Comparison of ENCODE assay signal across 16 cellular contexts in genomic region chr1:17094664-17095063, GRCh38. TPM values are rescaled to one million over a fixed set of nuclear protein-coding genes. Genes with fewer than 3 reads are reported as not detected.
DNase-seq lines count a peak whose midpoint lies in the region; ATAC-seq lines count a peak whose summit lies in the region.
"Had no signal": no experiment of that assay in that cellular context is flagged by ENCODE, and none has a peak within 500 bp of the region (broad histone marks: within the 10 kb centered on the region; RNA-seq: fewer than 3 reads in every experiment).

No MANE protein-coding gene starts in this region.

- peaks cover 5% of the 10 kb centered on the region for H3K4me1 Mint-ChIP-seq in stimulated activated memory B cell treated with anti-CD40 and anti-IgM and Interleukin-4, amounts not matched to agents 10 μg/mL and 1 μg/mL and 100 μg/mL, for 72 hours
- H3K4me1 Mint-ChIP-seq in activated T-cell treated with anti-CD3 and anti-CD28 coated beads, Interleukin-2, amount 50 U/mL, for 4 hours (ENCODE audit: low read depth): no peaks in the 10 kb centered on the region
- H3K4me1 Mint-ChIP-seq: activated naive CD8-positive, alpha-beta T cell treated with anti-CD3 and anti-CD28 coated beads, Interleukin-2, amount 50 U/mL, for 24 hours; B cell had no signal

- no peak for DNase-seq in caudate nucleus (lab: John Stamatoyannopoulos, UW)
- no peak for DNase-seq in NCI-H526 (lab: John Stamatoyannopoulos, UW)
- no peak for DNase-seq in activated T-cell treated with anti-CD3 and anti-CD28 coated beads, Interleukin-2, amount 50 U/mL, for 4 hours
- DNase-seq in stimulated activated CD4-positive, alpha-beta T cell treated with anti-CD3 and anti-CD28 coated beads, Interleukin-2, amount 100 ng/mL, for 48 hours: no peak
- DNase-seq: activated naive CD8-positive, alpha-beta T cell treated with anti-CD3 and anti-CD28 coated beads, Interleukin-2, amount 50 U/mL, for 24 hours; activated T-cell treated with anti-CD3 and anti-CD28 coated beads, Interleukin-2, amount 50 U/mL, for 24 hours; central memory CD4-positive, alpha-beta T cell; foreskin melanocyte; NCI-H524; PC-9 had no signal

- H3K27me3 Mint-ChIP-seq in stimulated activated memory B cell treated with anti-CD40 and anti-IgM and Interleukin-4, amounts not matched to agents 10 μg/mL and 1 μg/mL and 100 μg/mL, for 72 hours: peaks cover 19% of the 10 kb centered on the region
- H3K27me3 Mint-ChIP-seq in activated T-cell treated with anti-CD3 and anti-CD28 coated beads, Interleukin-2, amount 50 U/mL, for 4 hours (ENCODE audit: low read depth): no peaks in the 10 kb centered on the region
- H3K27me3 Mint-ChIP-seq: activated naive CD8-positive, alpha-beta T cell treated with anti-CD3 and anti-CD28 coated beads, Interleukin-2, amount 50 U/mL, for 24 hours; activated T-cell treated with anti-CD3 and anti-CD28 coated beads, Interleukin-2, amount 50 U/mL, for 24 hours had no signal

- H3K27ac ChIP-seq in caudate nucleus (ENCODE audit: low read depth, low read length): peak overlapping the region; percentile 41
- H3K27ac ChIP-seq: PC-9, thoracic aorta had no signal

- no peak overlapping the region for H3K4me3 Mint-ChIP-seq in stimulated activated memory B cell treated with anti-CD40 and anti-IgM and Interleukin-4, amounts not matched to agents 10 μg/mL and 1 μg/mL and 100 μg/mL, for 72 hours
- H3K4me3 Mint-ChIP-seq in activated T-cell treated with anti-CD3 and anti-CD28 coated beads, Interleukin-2, amount 50 U/mL, for 4 hours: no peak overlapping the region
- H3K4me3 Mint-ChIP-seq: activated naive CD8-positive, alpha-beta T cell treated with anti-CD3 and anti-CD28 coated beads, Interleukin-2, amount 50 U/mL, for 24 hours; activated T-cell treated with anti-CD3 and anti-CD28 coated beads, Interleukin-2, amount 50 U/mL, for 24 hours; B cell had no signal

- H3K36me3 Mint-ChIP-seq in stimulated activated memory B cell treated with anti-CD40 and anti-IgM and Interleukin-4, amounts not matched to agents 10 μg/mL and 1 μg/mL and 100 μg/mL, for 72 hours: peaks cover 17% of the 10 kb centered on the region
- H3K36me3 Mint-ChIP-seq in activated T-cell treated with anti-CD3 and anti-CD28 coated beads, Interleukin-2, amount 50 U/mL, for 4 hours (ENCODE audit: insufficient read depth): no peaks in the 10 kb centered on the region

- H3K9me3 Mint-ChIP-seq in stimulated activated memory B cell treated with anti-CD40 and anti-IgM and Interleukin-4, amounts not matched to agents 10 μg/mL and 1 μg/mL and 100 μg/mL, for 72 hours: peaks cover 6% of the 10 kb centered on the region
- no peaks in the 10 kb centered on the region for H3K9me3 Mint-ChIP-seq in activated T-cell treated with anti-CD3 and anti-CD28 coated beads, Interleukin-2, amount 50 U/mL, for 4 hours
- H3K9me3 Mint-ChIP-seq: activated naive CD8-positive, alpha-beta T cell treated with anti-CD3 and anti-CD28 coated beads, Interleukin-2, amount 50 U/mL, for 24 hours; activated T-cell treated with anti-CD3 and anti-CD28 coated beads, Interleukin-2, amount 50 U/mL, for 24 hours had no signal

- ATAC-seq in GM18511 (IDR thresholded peaks at IDR 0.05; ENCODE audit: unreplicated experiment) (peak; percentile 67), HG02610 (IDR thresholded peaks at IDR 0.05; ENCODE audit: unreplicated experiment) (peak; percentile 75)
- peak; percentile 57 for ATAC-seq in stimulated activated memory B cell treated with anti-CD40 and anti-IgM and Interleukin-4, amounts not matched to agents 10 μg/mL and 1 μg/mL and 100 μg/mL, for 72 hours
- no peak for ATAC-seq in activated T-cell treated with anti-CD3 and anti-CD28 coated beads, Interleukin-2, amount 50 U/mL, for 4 hours
- ATAC-seq: activated naive CD8-positive, alpha-beta T cell treated with anti-CD3 and anti-CD28 coated beads, Interleukin-2, amount 50 U/mL, for 24 hours; SK-N-SH treated with all-trans-retinoic acid at 6 μM for 48 hours had no signal

- no peak overlapping the region for H3K27ac Mint-ChIP-seq in stimulated activated memory B cell treated with anti-CD40 and anti-IgM and Interleukin-4, amounts not matched to agents 10 μg/mL and 1 μg/mL and 100 μg/mL, for 72 hours
- H3K27ac Mint-ChIP-seq: activated naive CD8-positive, alpha-beta T cell treated with anti-CD3 and anti-CD28 coated beads, Interleukin-2, amount 50 U/mL, for 24 hours; activated T-cell treated with anti-CD3 and anti-CD28 coated beads, Interleukin-2, amount 50 U/mL, for 24 hours; B cell had no signal

RNA-seq across cellular contexts. Expression of gene PADI2, which starts 24.6 kb away (rescaled TPM):
- total RNA-seq in activated T-cell treated with anti-CD3 and anti-CD28 coated beads, Interleukin-2, amount 50 U/mL, for 4 hours: under 1 TPM; 0.08 to 0.14 (median 0.13) TPM

RNA-seq across cellular contexts. Expression of gene SDHB, which starts 40.8 kb away (rescaled TPM):
- total RNA-seq in activated T-cell treated with anti-CD3 and anti-CD28 coated beads, Interleukin-2, amount 50 U/mL, for 4 hours: 100 to 1,000 TPM; 159 to 179 (median 176) TPM

Comparison
In these comparisons a context has a peak if more than half of its experiments do, and no peak if none do; other contexts are left out.
1. ATAC-seq: peak in GM18511 (single experiment), HG02610 (single experiment) and stimulated activated memory B cell treated with anti-CD40 and anti-IgM and Interleukin-4, amounts not matched to agents 10 μg/mL and 1 μg/mL and 100 μg/mL, for 72 hours (single experiment); none in activated T-cell treated with anti-CD3 and anti-CD28 coated beads, Interleukin-2, amount 50 U/mL, for 4 hours (0 of 2).